In genomic region chr6:44275749-44276648, GRCh38 we compare ENCODE assay signal across 9 cellular contexts. TPM values are rescaled to one million over a fixed set of nuclear protein-coding genes. Genes with fewer than 3 reads are reported as not detected.
A peak's percentile ranks its signal among the peaks of the same experiment; 100 is the strongest.
DNase-seq lines count a peak whose midpoint lies in the region; ATAC-seq and TF ChIP-seq lines count a peak whose summit lies in the region.
"Had no signal": no experiment of that assay in that cellular context is flagged by ENCODE, and none has a peak within 500 bp of the region (broad histone marks: within the 10 kb centered on the region; RNA-seq: fewer than 3 reads in every experiment).

No MANE protein-coding gene starts in this region.

- peaks cover 14% of the 10 kb centered on the region for H3K27me3 ChIP-seq in CD8-positive, alpha-beta T cell (ENCODE audit: insufficient read depth, low read length)
- H3K27me3 ChIP-seq in SJCRH30: peaks cover 6% of the 10 kb centered on the region; the same call in 1 of the 2 replicates
- H3K27me3 ChIP-seq in esophagus muscularis mucosa: peaks cover 0 to 88% (median 30%) of the 10 kb centered on the region in 4 donors
- no peaks in the 10 kb centered on the region for H3K27me3 ChIP-seq in parathyroid adenoma (ENCODE audit: control insufficient read depth, insufficient read depth, low read length)

- H2AFZ ChIP-seq in parathyroid adenoma: peak overlapping the region; percentile 69

- H3K4me3 ChIP-seq in CD8-positive, alpha-beta T cell (ENCODE audit: low read depth, low read length): peak overlapping the region; percentile 30
- peak overlapping the region; percentile 45 for H3K4me3 ChIP-seq in SJCRH30
- peak overlapping the region; percentile 45 to 50 (median 48) for H3K4me3 ChIP-seq in esophagus muscularis mucosa
- no peak overlapping the region for H3K4me3 ChIP-seq in parathyroid adenoma (ENCODE audit: low read depth, low read length)

- CTCF ChIA-PET in CD8-positive, alpha-beta T cell (lab: Charles Lee): interaction anchor here (1.3 kb wide), 1 partner anchor 9 kb away, joined by 4 read pairs; no protein-coding TSS in a partner anchor

- no CpG with 5 or more reads among the region's 109 CpGs for WGBS in esophagus muscularis mucosa

- no peak for TF ChIP-seq POLR2A in esophagus muscularis mucosa (IDR thresholded peaks at IDR 0.05; ENCODE audit: low read depth)

- intact Hi-C loops in CD8-positive, alpha-beta T cell (cut with DNase I, micrococcal nuclease): no loop called here
- intact Hi-C loops in esophagus muscularis mucosa (cut with DNase I): no loop called here

- H3K4me1 ChIP-seq in CD8-positive, alpha-beta T cell (ENCODE audit: insufficient read depth, low read length): peaks cover 4% of the 10 kb centered on the region
- H3K4me1 ChIP-seq in SJCRH30 (no peaks in the 10 kb centered on the region), esophagus muscularis mucosa (peaks cover 4 to 21% (median 16%) of the 10 kb centered on the region in 4 donors), parathyroid adenoma (no peaks in the 10 kb centered on the region)

- H3K9me3 Mint-ChIP-seq in CD8-positive, alpha-beta T cell: no peaks in the 10 kb centered on the region
- H3K9me3 Mint-ChIP-seq: neural crest cell had no signal

- peaks cover 11% of the 10 kb centered on the region for H3K4me1 Mint-ChIP-seq in CD8-positive, alpha-beta T cell (ENCODE audit: low read depth)

- no peak overlapping the region for H3K9ac ChIP-seq in parathyroid adenoma

- no peak overlapping the region for H3K4me3 Mint-ChIP-seq in CD8-positive, alpha-beta T cell

- H3K79me2 ChIP-seq in parathyroid adenoma: no peaks in the 10 kb centered on the region

- in situ Hi-C loops in GM13976 (cut with MboI; ENCODE audit: low sequenced_read_pairs, unreplicated experiment): no loop called here

- H3K36me3 Mint-ChIP-seq in CD8-positive, alpha-beta T cell: no peaks in the 10 kb centered on the region

- H3K27me3 Mint-ChIP-seq in CD8-positive, alpha-beta T cell (ENCODE audit: low read depth): peaks cover 60% of the 10 kb centered on the region

- POLR2A ChIA-PET in CD8-positive, alpha-beta T cell (lab: Charles Lee): no interaction called here

- TF ChIP-seq CTCF in CD8-positive, alpha-beta T cell (IDR thresholded peaks at IDR 0.05): no peak
- TF ChIP-seq CTCF in esophagus muscularis mucosa (IDR thresholded peaks at IDR 0.05) (no peak), parathyroid adenoma (IDR thresholded peaks at IDR 0.05) (no peak), GM13976 (IDR thresholded peaks at IDR 0.05; ENCODE audit: borderline replicate concordance, control extremely low read depth, extremely low read depth, insufficient read depth, missing control alignments) (no peak)

- H3K9me3 ChIP-seq in CD8-positive, alpha-beta T cell (ENCODE audit: low read length): no peaks in the 10 kb centered on the region
- H3K9me3 ChIP-seq in SJCRH30 (replicated peaks): no peaks in the 10 kb centered on the region
- no peaks in the 10 kb centered on the region for H3K9me3 ChIP-seq in esophagus muscularis mucosa
- no peaks in the 10 kb centered on the region for H3K9me3 ChIP-seq in parathyroid adenoma (ENCODE audit: control insufficient read depth, low read length)

- no peak overlapping the region for H3K27ac Mint-ChIP-seq in CD8-positive, alpha-beta T cell

- no peaks in the 10 kb centered on the region for H3K36me3 ChIP-seq in CD8-positive, alpha-beta T cell (ENCODE audit: insufficient read depth, low read length)
- H3K36me3 ChIP-seq in SJCRH30: no peaks in the 10 kb centered on the region
- H3K36me3 ChIP-seq in esophagus muscularis mucosa: no peaks in the 10 kb centered on the region
- no peaks in the 10 kb centered on the region for H3K36me3 ChIP-seq in parathyroid adenoma (ENCODE audit: control insufficient read depth, insufficient read depth, low read length)

- peak in 2 of 7 experiments; percentile 37 to 45 for DNase-seq in CD8-positive, alpha-beta T cell
- peak; percentile 31 to 37 for DNase-seq in SJCRH30
- DNase-seq in esophagus muscularis mucosa (ENCODE audit: extremely low spot score): no peak
- no peak for DNase-seq in NCI-H1105 (lab: John Stamatoyannopoulos, UW)
- DNase-seq in NCI-H82 treated with DMSO at 0.1 percent for 48 hours (lab: John Stamatoyannopoulos, UW; ENCODE audit: unreplicated experiment): no peak
- DNase-seq in GM13976 (ENCODE audit: low spot score): no peak

- peak; percentile 78 for ATAC-seq in CD8-positive, alpha-beta T cell
- ATAC-seq in HG02571 (IDR thresholded peaks at IDR 0.05; ENCODE audit: unreplicated experiment): no peak

- no peak overlapping the region for H3K27ac ChIP-seq in CD8-positive, alpha-beta T cell (ENCODE audit: low read depth, low read length)
- no peak overlapping the region for H3K27ac ChIP-seq in SJCRH30
- no peak overlapping the region for H3K27ac ChIP-seq in esophagus muscularis mucosa (replicated peaks in 1 of 4)
- no peak overlapping the region for H3K27ac ChIP-seq in parathyroid adenoma

- H3K4me2 ChIP-seq in parathyroid adenoma (ENCODE audit: low read length): peak overlapping the region; percentile 74

- no peak for TF ChIP-seq EP300 in esophagus muscularis mucosa (IDR thresholded peaks at IDR 0.05)

RNA-seq across cellular contexts. Expression of gene TMEM151B, which starts 5.7 kb away (rescaled TPM):
- not detected for total RNA-seq in CD8-positive, alpha-beta T cell
- total RNA-seq in SJCRH30 (2014; rRNA removed; shearing (Covaris generic)): 1.2 and 1.5 TPM in 2 replicates
- under 1 TPM; 0.39 to 0.98 (median 0.46) TPM for total RNA-seq in esophagus muscularis mucosa

RNA-seq across cellular contexts. Expression of gene NFKBIE, which starts 10.6 kb away (rescaled TPM):
- total RNA-seq in CD8-positive, alpha-beta T cell: 10 to 100 TPM; 44.5 to 45.8 TPM
- 7.8 and 9.6 TPM in 2 replicates for total RNA-seq in SJCRH30 (2014; rRNA removed; shearing (Covaris generic))
- 10 to 100 TPM in 1 of 4 donors, 1 to 10 TPM in 3; 7.0 to 10.4 (median 8.5) TPM for total RNA-seq in esophagus muscularis mucosa

RNA-seq across cellular contexts. Expression of gene SLC35B2, which starts 18.7 kb away (rescaled TPM):
- 1 to 10 TPM; 6.3 to 6.4 TPM for total RNA-seq in CD8-positive, alpha-beta T cell
- total RNA-seq in SJCRH30 (2014; rRNA removed; shearing (Covaris generic)): 27.8 and 28.5 TPM in 2 replicates
- 10 to 100 TPM; 22.8 to 37.9 (median 32.6) TPM for total RNA-seq in esophagus muscularis mucosa

RNA-seq across cellular contexts. Expression of gene HSP90AB1, which starts 29.1 kb away (rescaled TPM):
- 100 to 1,000 TPM; 561 to 585 TPM for total RNA-seq in CD8-positive, alpha-beta T cell
- total RNA-seq in SJCRH30 (2014; rRNA removed; shearing (Covaris generic)): 1,351 and 1,358 TPM in 2 replicates
- total RNA-seq in esophagus muscularis mucosa: 100 to 1,000 TPM; 356 to 729 (median 499) TPM

RNA-seq across cellular contexts. Expression of gene AARS2, which starts 37.1 kb away (rescaled TPM):
- 10 to 100 TPM; 13.5 to 14.7 TPM for total RNA-seq in CD8-positive, alpha-beta T cell
- total RNA-seq in SJCRH30 (2014; rRNA removed; shearing (Covaris generic)): 16.3 and 19.3 TPM in 2 replicates
- 10 to 100 TPM in 1 of 4 donors, 1 to 10 TPM in 3; 6.6 to 10.2 (median 7.8) TPM for total RNA-seq in esophagus muscularis mucosa

Comparison
In these comparisons a context has a peak if more than half of its experiments do, and no peak if none do; other contexts are left out.
1. DNase-seq: peak in SJCRH30 (2 of 2); none in esophagus muscularis mucosa (single experiment), NCI-H1105 (single experiment), NCI-H82 treated with DMSO at 0.1 percent for 48 hours (single experiment) and GM13976 (single experiment).